ENCODE assay signal across 7 cellular contexts in the genomic region with DNA sequence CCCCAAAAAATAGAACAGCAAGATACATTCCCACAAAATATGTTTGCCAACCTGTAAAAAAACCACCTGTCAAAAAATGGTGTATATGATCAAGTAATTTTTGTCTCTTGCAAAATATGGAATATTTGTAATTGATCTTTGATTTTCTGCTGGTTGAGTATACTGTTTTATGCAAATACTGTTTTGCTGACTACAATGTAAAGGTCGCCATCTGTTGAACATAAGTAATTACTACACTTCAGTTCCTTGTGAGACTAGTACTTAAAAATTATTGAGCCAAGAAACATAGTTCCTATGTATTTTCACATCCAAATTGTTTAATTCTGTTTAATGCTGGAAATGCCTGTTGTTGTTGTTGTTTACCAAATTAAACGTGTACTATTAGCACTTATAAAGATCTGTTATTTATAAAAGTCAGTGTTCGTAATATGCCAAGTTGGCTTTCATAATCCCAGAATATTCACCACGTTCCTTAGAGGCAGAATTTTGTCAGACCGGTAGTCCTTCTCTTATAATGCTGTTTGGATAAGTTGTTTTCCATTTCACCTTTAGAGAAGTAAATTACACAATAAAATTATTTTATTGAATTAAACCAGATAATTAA.
DNase-seq lines count a peak whose midpoint lies in the region; ATAC-seq and FAIRE-seq lines count a peak whose summit lies in the region.

No MANE protein-coding gene starts in this region.

- peak; percentile 48 for DNase-seq in GF-D8 (lab: John Stamatoyannopoulos, UW)
- DNase-seq in HTR-8/SVneo (ENCODE audit: insufficient read length, low spot score), result peak; percentile 5
- DNase-seq in SHP77 treated with DMSO at 0.1 percent for 48 hours (lab: John Stamatoyannopoulos, UW), result peak; percentile 12
- DNase-seq in fibroblast of peridontal ligament (ENCODE audit: extremely low read depth), result peak; percentile 87
- DNase-seq in retina, result peak; percentile 36
- DNase-seq in KG1 (lab: John Stamatoyannopoulos, UW), result no peak

- peak; percentile 83 for ATAC-seq in GM21390 (IDR thresholded peaks at IDR 0.05; ENCODE audit: unreplicated experiment)

- no peak for FAIRE-seq in HTR-8/SVneo (lab: Jason Lieb, UNC)
